10 cellular contexts compared by ENCODE assay signal in genomic region chrX:24231169-24231568, GRCh38.
DNase-seq lines count a peak whose midpoint lies in the region; ATAC-seq and TF ChIP-seq lines count a peak whose summit lies in the region.
"Had no signal": no experiment of that assay in that cellular context is flagged by ENCODE, and none has a peak within 500 bp of the region (broad histone marks: within the 10 kb centered on the region; RNA-seq: fewer than 3 reads in every experiment).

No MANE protein-coding gene starts in this region.

- peak overlapping the region; percentile 54; the same call in 1 of the 2 replicates for H2AFZ ChIP-seq in SK-N-SH (ENCODE audit: low read depth)

- H3K4me2 ChIP-seq in SK-N-SH, result peak overlapping the region; percentile 39

- no TSS peak for BruUV-seq in A673 (replicated peaks; lab: Mats Ljungman, UMichigan)

- peaks cover 10% of the 10 kb centered on the region for H3K27me3 ChIP-seq in A673 (replicated peaks; ENCODE audit: insufficient read depth, low read depth, low read length, poor library complexity)
- no peaks in the 10 kb centered on the region; the same call in 1 of the 2 replicates for H3K27me3 ChIP-seq in SK-N-SH (ENCODE audit: insufficient read depth)
- no peaks in the 10 kb centered on the region for H3K27me3 ChIP-seq in left ventricle myocardium inferior (ENCODE audit: low read depth)

- WGBS in SK-N-SH (ENCODE audit: low lambda C conversion rate), result 3% methylated on average over 3 of the region's 3 CpGs

- intact Hi-C loops in A673 (cut with micrococcal nuclease; ENCODE audit: unreplicated experiment), result no loop called here
- intact Hi-C loops in left ventricle myocardium inferior (cut with micrococcal nuclease), result no loop called here

- no peaks in the 10 kb centered on the region for H4K20me1 ChIP-seq in SK-N-SH (ENCODE audit: insufficient read depth)

- POLR2A ChIA-PET in A673 (lab: Charles Lee; ENCODE audit: low non-redundant PET), result no interaction called here
- POLR2A ChIA-PET in SK-N-SH (lab: Yijun Ruan, JAX), result no interaction called here

- H3K4me3 ChIP-seq in A673 (ENCODE audit: low read depth, low read length, poor library complexity, severe bottlenecking) (no peak overlapping the region), SK-N-SH (ENCODE audit: low read depth in 2 of 2, low read length in 1 of 2) (peak overlapping the region in 1 of 2 experiments; percentile 27; a peak in 1 of 4 replicates), left ventricle myocardium inferior (no peak overlapping the region)

- TF ChIP-seq RAD21 in SK-N-SH (IDR thresholded peaks at IDR 0.05; ENCODE audit: low read length), result no peak

- H3K36me3 ChIP-seq in A673 (ENCODE audit: insufficient read depth, low read length, poor library complexity, severe bottlenecking) (no peaks in the 10 kb centered on the region), SK-N-SH (replicated peaks in 1 of 2; ENCODE audit: control insufficient read depth in 1 of 2, insufficient read depth in 2 of 2, low read length in 1 of 2) (no peaks in the 10 kb centered on the region), left ventricle myocardium inferior (no peaks in the 10 kb centered on the region)

- peaks cover under 1% of the 10 kb centered on the region for H3K9me3 ChIP-seq in A673 (ENCODE audit: low read depth, low read length, poor library complexity, severe bottlenecking)
- H3K9me3 ChIP-seq in SK-N-SH, result 0 out of 2 replicates have a peak, but pooled peaks cover 1% of the 10 kb centered on the region
- H3K9me3 ChIP-seq in left ventricle myocardium inferior (replicated peaks), result no peaks in the 10 kb centered on the region

- TF ChIP-seq EP300 in SK-N-SH (IDR thresholded peaks at IDR 0.05; ENCODE audit: borderline replicate concordance in 1 of 2, low read depth in 1 of 2, low read length in 1 of 2), result no peak

- no peak for TF ChIP-seq CTCF in A673 (conservative IDR thresholded peaks at IDR 0.05; ENCODE audit: low read depth, low read length)
- TF ChIP-seq CTCF in SK-N-SH (IDR thresholded peaks at IDR 0.05), result no peak
- no peak for TF ChIP-seq CTCF in left ventricle myocardium inferior (IDR thresholded peaks at IDR 0.05; ENCODE audit: borderline replicate concordance)

- H3K4me1 ChIP-seq in A673 (ENCODE audit: insufficient read depth, low read length, poor library complexity, severe bottlenecking) (peaks cover 10% of the 10 kb centered on the region), SK-N-SH (ENCODE audit: control insufficient read depth in 1 of 2, insufficient read depth in 2 of 2, low read depth in 1 of 2, low read length in 1 of 2) (no peaks in the 10 kb centered on the region), left ventricle myocardium inferior (no peaks in the 10 kb centered on the region)

- CTCF ChIA-PET in A673 (lab: Charles Lee), result no interaction called here
- CTCF ChIA-PET in SK-N-SH (lab: Yijun Ruan, JAX), result interaction anchor here (0.5 to 1.5 kb wide), 3 partner anchors 11 to 470 kb away, joined by 3 to 7 read pairs (median 4); no protein-coding TSS in a partner anchor

- H3K27ac ChIP-seq in A673 (ENCODE audit: low read depth, low read length, poor library complexity, severe bottlenecking), result no peak overlapping the region
- H3K27ac ChIP-seq in SK-N-SH (ENCODE audit: low read depth in 2 of 2, low read length in 1 of 2), result peak overlapping the region in 1 of 2 experiments; percentile 56; a peak in 2 of 4 replicates
- peak overlapping the region; percentile 12 for H3K27ac ChIP-seq in left ventricle myocardium inferior (replicated peaks)

- H3K9ac ChIP-seq in SK-N-SH, result no peak overlapping the region

- no peaks in the 10 kb centered on the region for H3K79me2 ChIP-seq in SK-N-SH (ENCODE audit: insufficient read depth)

- TF ChIP-seq POLR2A in GM18505 (IDR thresholded peaks at IDR 0.05; ENCODE audit: borderline replicate concordance, extremely low read depth, insufficient read depth, insufficient read length), result no peak

- peaks cover 7% of the 10 kb centered on the region for H3F3A ChIP-seq in SK-N-SH (replicated peaks; ENCODE audit: insufficient read depth)

- no peaks in the 10 kb centered on the region for H3K9me2 ChIP-seq in SK-N-SH

- ATAC-seq in GM18498 (IDR thresholded peaks at IDR 0.05; ENCODE audit: unreplicated experiment), result peak; percentile 57
- ATAC-seq in HG03139 (IDR thresholded peaks at IDR 0.05; ENCODE audit: unreplicated experiment), result no peak
- no peak for ATAC-seq in GM18505 (IDR thresholded peaks at IDR 0.05; ENCODE audit: unreplicated experiment)
- no peak for ATAC-seq in left lobe of liver
- ATAC-seq: WTC11 had no signal

- DNase-seq in A673 (ENCODE audit: low spot score) (peak; percentile 77), SK-N-SH (no peak), left ventricle myocardium inferior (no peak), CD1c-positive myeloid dendritic cell (ENCODE audit: extremely low spot score) (no peak), left lobe of liver (ENCODE audit: low spot score) (no peak)
- DNase-seq: H9 had no signal

TF ChIP-seq in SK-N-SH, 30 proteins besides CTCF, POLR2A, EP300 and RAD21 (continues in another document):
- TF ChIP-seq TEAD4 (IDR thresholded peaks at IDR 0.05; ENCODE audit: borderline replicate concordance, insufficient read depth) (no peak), FOSL2 (IDR thresholded peaks at IDR 0.05; ENCODE audit: borderline replicate concordance, low read depth) (peak; percentile 85; the same call in 1 of the 2 replicates), YY1 (IDR thresholded peaks at IDR 0.05; ENCODE audit: low read depth) (no peak), RCOR1 (IDR thresholded peaks at IDR 0.05; ENCODE audit: low read length) (no peak), TCF12 (IDR thresholded peaks at IDR 0.05) (peak; percentile 68; the same call in 1 of the 2 replicates), USF2 (IDR thresholded peaks at IDR 0.05; ENCODE audit: borderline replicate concordance, low read depth, low read length) (no peak), RXRA (IDR thresholded peaks at IDR 0.05; ENCODE audit: borderline replicate concordance, low read depth) (no peak), JUND (IDR thresholded peaks at IDR 0.05) (peak; percentile 77), TAF1 (IDR thresholded peaks at IDR 0.05; ENCODE audit: borderline replicate concordance, low read depth, low read length) (no peak), EZH2phosphoT487 (IDR thresholded peaks at IDR 0.05; ENCODE audit: borderline replicate concordance, low read depth) (no peak), FOXM1 (IDR thresholded peaks at IDR 0.05; ENCODE audit: low read depth) (no peak)
- TF ChIP-seq, protein P1, sequence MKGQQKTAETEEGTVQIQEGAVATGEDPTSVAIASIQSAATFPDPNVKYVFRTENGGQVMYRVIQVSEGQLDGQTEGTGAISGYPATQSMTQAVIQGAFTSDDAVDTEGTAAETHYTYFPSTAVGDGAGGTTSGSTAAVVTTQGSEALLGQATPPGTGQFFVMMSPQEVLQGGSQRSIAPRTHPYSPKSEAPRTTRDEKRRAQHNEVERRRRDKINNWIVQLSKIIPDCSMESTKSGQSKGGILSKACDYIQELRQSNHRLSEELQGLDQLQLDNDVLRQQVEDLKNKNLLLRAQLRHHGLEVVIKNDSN (IDR thresholded peaks at IDR 0.05; ENCODE audit: borderline replicate concordance, low read depth), result no peak
- TF ChIP-seq, protein P2, sequence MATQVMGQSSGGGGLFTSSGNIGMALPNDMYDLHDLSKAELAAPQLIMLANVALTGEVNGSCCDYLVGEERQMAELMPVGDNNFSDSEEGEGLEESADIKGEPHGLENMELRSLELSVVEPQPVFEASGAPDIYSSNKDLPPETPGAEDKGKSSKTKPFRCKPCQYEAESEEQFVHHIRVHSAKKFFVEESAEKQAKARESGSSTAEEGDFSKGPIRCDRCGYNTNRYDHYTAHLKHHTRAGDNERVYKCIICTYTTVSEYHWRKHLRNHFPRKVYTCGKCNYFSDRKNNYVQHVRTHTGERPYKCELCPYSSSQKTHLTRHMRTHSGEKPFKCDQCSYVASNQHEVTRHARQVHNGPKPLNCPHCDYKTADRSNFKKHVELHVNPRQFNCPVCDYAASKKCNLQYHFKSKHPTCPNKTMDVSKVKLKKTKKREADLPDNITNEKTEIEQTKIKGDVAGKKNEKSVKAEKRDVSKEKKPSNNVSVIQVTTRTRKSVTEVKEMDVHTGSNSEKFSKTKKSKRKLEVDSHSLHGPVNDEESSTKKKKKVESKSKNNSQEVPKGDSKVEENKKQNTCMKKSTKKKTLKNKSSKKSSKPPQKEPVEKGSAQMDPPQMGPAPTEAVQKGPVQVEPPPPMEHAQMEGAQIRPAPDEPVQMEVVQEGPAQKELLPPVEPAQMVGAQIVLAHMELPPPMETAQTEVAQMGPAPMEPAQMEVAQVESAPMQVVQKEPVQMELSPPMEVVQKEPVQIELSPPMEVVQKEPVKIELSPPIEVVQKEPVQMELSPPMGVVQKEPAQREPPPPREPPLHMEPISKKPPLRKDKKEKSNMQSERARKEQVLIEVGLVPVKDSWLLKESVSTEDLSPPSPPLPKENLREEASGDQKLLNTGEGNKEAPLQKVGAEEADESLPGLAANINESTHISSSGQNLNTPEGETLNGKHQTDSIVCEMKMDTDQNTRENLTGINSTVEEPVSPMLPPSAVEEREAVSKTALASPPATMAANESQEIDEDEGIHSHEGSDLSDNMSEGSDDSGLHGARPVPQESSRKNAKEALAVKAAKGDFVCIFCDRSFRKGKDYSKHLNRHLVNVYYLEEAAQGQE (IDR thresholded peaks at IDR 0.05; ENCODE audit: low read depth, low read length), result no peak
- TF ChIP-seq, protein P3, sequence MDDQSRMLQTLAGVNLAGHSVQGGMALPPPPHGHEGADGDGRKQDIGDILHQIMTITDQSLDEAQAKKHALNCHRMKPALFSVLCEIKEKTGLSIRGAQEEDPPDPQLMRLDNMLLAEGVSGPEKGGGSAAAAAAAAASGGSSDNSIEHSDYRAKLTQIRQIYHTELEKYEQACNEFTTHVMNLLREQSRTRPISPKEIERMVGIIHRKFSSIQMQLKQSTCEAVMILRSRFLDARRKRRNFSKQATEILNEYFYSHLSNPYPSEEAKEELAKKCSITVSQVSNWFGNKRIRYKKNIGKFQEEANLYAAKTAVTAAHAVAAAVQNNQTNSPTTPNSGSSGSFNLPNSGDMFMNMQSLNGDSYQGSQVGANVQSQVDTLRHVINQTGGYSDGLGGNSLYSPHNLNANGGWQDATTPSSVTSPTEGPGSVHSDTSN (IDR thresholded peaks at IDR 0.05), result peak; percentile 14; the same call in 1 of the 2 replicates
